In the genomic region with DNA sequence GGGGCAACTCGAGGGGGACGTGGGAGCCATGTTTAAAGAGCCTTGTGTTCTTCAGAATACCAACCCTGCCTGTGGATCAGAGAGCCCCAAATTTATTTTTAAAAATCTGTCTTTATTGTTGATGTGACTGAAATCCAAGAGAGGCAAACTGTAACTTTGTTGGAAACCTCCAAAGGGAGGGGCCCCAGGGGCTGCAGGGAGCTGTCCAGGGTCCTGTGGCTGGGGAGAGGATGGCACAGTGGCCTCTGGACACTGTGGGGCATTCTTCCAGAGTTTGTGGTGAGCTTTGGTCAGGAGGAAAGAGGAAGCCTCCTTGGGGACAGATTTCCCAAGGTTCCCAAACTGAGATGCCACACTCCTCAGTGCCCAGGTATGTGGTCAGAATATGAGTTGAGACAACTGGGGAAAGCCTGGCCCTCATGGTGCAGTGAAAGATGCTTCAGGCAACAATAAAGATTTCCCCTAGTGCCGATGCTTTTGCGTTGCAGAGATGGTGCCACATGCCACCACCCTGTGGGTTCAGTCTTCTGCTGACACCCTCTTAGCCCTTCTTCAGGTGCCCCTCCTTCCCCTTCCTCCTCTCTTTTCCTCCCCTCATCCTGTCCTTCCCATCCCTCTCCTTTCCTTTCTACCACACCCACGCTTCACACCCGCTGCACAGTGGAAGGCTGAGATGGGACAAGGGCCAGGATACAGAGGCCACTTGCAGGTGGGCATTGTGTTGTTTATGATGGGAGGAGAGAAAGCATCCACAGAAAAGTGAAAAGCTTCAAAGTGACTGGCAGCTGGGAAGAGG, we compare ENCODE assay signal across 1 cellular context.
A peak's percentile ranks its signal among the peaks of the same experiment; 100 is the strongest.
TF ChIP-seq lines count a peak whose summit lies in the region.

No MANE protein-coding gene starts in this region.

TF ChIP-seq in K562, 482 proteins besides CTCF, POLR2A, EP300 and RAD21 (continued from another document):
- TF ChIP-seq MNT (conservative IDR thresholded peaks at IDR 0.05) = no peak
- TF ChIP-seq ZBTB12 (CRISPR knock-in tag; IDR thresholded peaks at IDR 0.05) = no peak
- TF ChIP-seq TCF7L2 (IDR thresholded peaks at IDR 0.05; ENCODE audit: low read depth, low read length) = no peak
- no peak for TF ChIP-seq ZKSCAN3 (CRISPR knock-in tag; IDR thresholded peaks at IDR 0.05)
- TF ChIP-seq ZNF408 (CRISPR knock-in tag; IDR thresholded peaks at IDR 0.05; ENCODE audit: low read depth) = no peak
- TF ChIP-seq DACH1 (IDR thresholded peaks at IDR 0.05; ENCODE audit: partially characterized antibody) = no peak
- no peak for TF ChIP-seq CHD2 (IDR thresholded peaks at IDR 0.05; ENCODE audit: low read depth, low read length)
- TF ChIP-seq ZBTB34 (CRISPR knock-in tag; IDR thresholded peaks at IDR 0.05) = no peak
- no peak for TF ChIP-seq RBM22 (IDR thresholded peaks at IDR 0.05; ENCODE audit: low read depth, low read length, poor library complexity, severe bottlenecking)
- no peak for TF ChIP-seq PHTF2 (CRISPR knock-in tag; IDR thresholded peaks at IDR 0.05)
- TF ChIP-seq POU5F1 (IDR thresholded peaks at IDR 0.05; ENCODE audit: borderline replicate concordance, low read depth, low read length, partially characterized antibody) = no peak
- TF ChIP-seq TCFL5 (CRISPR knock-in tag; conservative IDR thresholded peaks at IDR 0.05) = no peak
- TF ChIP-seq CREB3 (tag; conservative IDR thresholded peaks at IDR 0.05; ENCODE audit: low read depth) = no peak
- TF ChIP-seq ARID3A (IDR thresholded peaks at IDR 0.05; ENCODE audit: borderline replicate concordance, low read depth, low read length) = no peak
- TF ChIP-seq, protein P1, sequence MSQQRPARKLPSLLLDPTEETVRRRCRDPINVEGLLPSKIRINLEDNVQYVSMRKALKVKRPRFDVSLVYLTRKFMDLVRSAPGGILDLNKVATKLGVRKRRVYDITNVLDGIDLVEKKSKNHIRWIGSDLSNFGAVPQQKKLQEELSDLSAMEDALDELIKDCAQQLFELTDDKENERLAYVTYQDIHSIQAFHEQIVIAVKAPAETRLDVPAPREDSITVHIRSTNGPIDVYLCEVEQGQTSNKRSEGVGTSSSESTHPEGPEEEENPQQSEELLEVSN (IDR thresholded peaks at IDR 0.05; ENCODE audit: borderline replicate concordance in 1 of 2, extremely low read depth in 1 of 2, insufficient read depth in 1 of 2, insufficient read length in 1 of 2, low read depth in 1 of 2, low read length in 1 of 2, poor library complexity in 1 of 2, severe bottlenecking in 1 of 2) = no peak
- no peak for TF ChIP-seq KAT7 (CRISPR knock-in tag; IDR thresholded peaks at IDR 0.05; ENCODE audit: borderline replicate concordance)
- no peak for TF ChIP-seq MYNN (IDR thresholded peaks at IDR 0.05)
- no peak for TF ChIP-seq MYNN (CRISPR knock-in tag; IDR thresholded peaks at IDR 0.05)
- no peak for TF ChIP-seq PHF21A (IDR thresholded peaks at IDR 0.05; ENCODE audit: borderline replicate concordance, low read depth)
- no peak for TF ChIP-seq KDM2B (CRISPR knock-in tag; IDR thresholded peaks at IDR 0.05)
- TF ChIP-seq MXD1 (CRISPR knock-in tag; IDR thresholded peaks at IDR 0.05; ENCODE audit: borderline replicate concordance, poor library complexity, severe bottlenecking) = no peak
- peak in 1 of 2 experiments; percentile 47; a peak in 1 of 4 replicates for TF ChIP-seq RCOR1 (IDR thresholded peaks at IDR 0.05; ENCODE audit: borderline replicate concordance in 1 of 2, low read depth in 2 of 2, low read length in 2 of 2)
- TF ChIP-seq, protein P2, sequence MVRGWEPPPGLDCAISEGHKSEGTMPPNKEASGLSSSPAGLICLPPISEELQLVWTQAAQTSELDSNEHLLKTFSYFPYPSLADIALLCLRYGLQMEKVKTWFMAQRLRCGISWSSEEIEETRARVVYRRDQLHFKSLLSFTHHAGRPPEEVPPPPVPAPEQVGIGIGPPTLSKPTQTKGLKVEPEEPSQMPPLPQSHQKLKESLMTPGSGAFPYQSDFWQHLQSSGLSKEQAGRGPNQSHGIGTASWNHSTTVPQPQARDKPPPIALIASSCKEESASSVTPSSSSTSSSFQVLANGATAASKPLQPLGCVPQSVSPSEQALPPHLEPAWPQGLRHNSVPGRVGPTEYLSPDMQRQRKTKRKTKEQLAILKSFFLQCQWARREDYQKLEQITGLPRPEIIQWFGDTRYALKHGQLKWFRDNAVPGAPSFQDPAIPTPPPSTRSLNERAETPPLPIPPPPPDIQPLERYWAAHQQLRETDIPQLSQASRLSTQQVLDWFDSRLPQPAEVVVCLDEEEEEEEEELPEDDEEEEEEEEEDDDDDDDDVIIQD (CRISPR knock-in tag; IDR thresholded peaks at IDR 0.05) = no peak
- TF ChIP-seq RFX1 (IDR thresholded peaks at IDR 0.05) = no peak
- no peak for TF ChIP-seq RBM17 (IDR thresholded peaks at IDR 0.05; ENCODE audit: borderline replicate concordance, low read depth, low read length)
- TF ChIP-seq XRCC5 (IDR thresholded peaks at IDR 0.05; ENCODE audit: low read depth, low read length) = no peak
- TF ChIP-seq NFIC (IDR thresholded peaks at IDR 0.05) = no peak
- TF ChIP-seq, protein P3, sequence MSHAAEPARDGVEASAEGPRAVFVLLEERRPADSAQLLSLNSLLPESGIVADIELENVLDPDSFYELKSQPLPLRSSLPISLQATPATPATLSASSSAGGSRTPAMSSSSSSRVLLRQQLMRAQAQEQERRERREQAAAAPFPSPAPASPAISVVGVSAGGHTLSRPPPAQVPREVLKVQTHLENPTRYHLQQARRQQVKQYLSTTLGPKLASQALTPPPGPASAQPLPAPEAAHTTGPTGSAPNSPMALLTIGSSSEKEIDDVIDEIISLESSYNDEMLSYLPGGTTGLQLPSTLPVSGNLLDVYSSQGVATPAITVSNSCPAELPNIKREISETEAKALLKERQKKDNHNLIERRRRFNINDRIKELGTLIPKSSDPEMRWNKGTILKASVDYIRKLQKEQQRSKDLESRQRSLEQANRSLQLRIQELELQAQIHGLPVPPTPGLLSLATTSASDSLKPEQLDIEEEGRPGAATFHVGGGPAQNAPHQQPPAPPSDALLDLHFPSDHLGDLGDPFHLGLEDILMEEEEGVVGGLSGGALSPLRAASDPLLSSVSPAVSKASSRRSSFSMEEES (CRISPR knock-in tag; IDR thresholded peaks at IDR 0.05) = no peak
- TF ChIP-seq, protein P4, sequence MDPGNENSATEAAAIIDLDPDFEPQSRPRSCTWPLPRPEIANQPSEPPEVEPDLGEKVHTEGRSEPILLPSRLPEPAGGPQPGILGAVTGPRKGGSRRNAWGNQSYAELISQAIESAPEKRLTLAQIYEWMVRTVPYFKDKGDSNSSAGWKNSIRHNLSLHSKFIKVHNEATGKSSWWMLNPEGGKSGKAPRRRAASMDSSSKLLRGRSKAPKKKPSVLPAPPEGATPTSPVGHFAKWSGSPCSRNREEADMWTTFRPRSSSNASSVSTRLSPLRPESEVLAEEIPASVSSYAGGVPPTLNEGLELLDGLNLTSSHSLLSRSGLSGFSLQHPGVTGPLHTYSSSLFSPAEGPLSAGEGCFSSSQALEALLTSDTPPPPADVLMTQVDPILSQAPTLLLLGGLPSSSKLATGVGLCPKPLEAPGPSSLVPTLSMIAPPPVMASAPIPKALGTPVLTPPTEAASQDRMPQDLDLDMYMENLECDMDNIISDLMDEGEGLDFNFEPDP (CRISPR knock-in tag; IDR thresholded peaks at IDR 0.05) = no peak
- no peak for TF ChIP-seq HDAC8 (tag; IDR thresholded peaks at IDR 0.05)
- no peak for TF ChIP-seq SRSF1 (IDR thresholded peaks at IDR 0.05; ENCODE audit: low read depth, low read length)
- TF ChIP-seq SFPQ (IDR thresholded peaks at IDR 0.05; ENCODE audit: low read depth, low read length) = no peak
- TF ChIP-seq ELF1 (tag; IDR thresholded peaks at IDR 0.05) = no peak
- TF ChIP-seq YY1 (IDR thresholded peaks at IDR 0.05; ENCODE audit: borderline replicate concordance in 1 of 3, control insufficient read depth in 1 of 3, extremely low read depth in 1 of 3, insufficient read depth in 3 of 3, insufficient read length in 1 of 3, insufficient replicate concordance in 2 of 3, low read depth in 1 of 3, low read length in 2 of 3) = no peak
- TF ChIP-seq MIER1 (IDR thresholded peaks at IDR 0.05; ENCODE audit: low read depth) = peak; percentile 88
- TF ChIP-seq TOE1 (IDR thresholded peaks at IDR 0.05; ENCODE audit: borderline replicate concordance) = no peak
- TF ChIP-seq TOE1 (CRISPR knock-in tag; IDR thresholded peaks at IDR 0.05; ENCODE audit: borderline replicate concordance, low read depth) = no peak
- TF ChIP-seq BCL6 (CRISPR knock-in tag; IDR thresholded peaks at IDR 0.05) = no peak
